Comparison of ENCODE assay signal across 8 cellular contexts in the genomic region with DNA sequence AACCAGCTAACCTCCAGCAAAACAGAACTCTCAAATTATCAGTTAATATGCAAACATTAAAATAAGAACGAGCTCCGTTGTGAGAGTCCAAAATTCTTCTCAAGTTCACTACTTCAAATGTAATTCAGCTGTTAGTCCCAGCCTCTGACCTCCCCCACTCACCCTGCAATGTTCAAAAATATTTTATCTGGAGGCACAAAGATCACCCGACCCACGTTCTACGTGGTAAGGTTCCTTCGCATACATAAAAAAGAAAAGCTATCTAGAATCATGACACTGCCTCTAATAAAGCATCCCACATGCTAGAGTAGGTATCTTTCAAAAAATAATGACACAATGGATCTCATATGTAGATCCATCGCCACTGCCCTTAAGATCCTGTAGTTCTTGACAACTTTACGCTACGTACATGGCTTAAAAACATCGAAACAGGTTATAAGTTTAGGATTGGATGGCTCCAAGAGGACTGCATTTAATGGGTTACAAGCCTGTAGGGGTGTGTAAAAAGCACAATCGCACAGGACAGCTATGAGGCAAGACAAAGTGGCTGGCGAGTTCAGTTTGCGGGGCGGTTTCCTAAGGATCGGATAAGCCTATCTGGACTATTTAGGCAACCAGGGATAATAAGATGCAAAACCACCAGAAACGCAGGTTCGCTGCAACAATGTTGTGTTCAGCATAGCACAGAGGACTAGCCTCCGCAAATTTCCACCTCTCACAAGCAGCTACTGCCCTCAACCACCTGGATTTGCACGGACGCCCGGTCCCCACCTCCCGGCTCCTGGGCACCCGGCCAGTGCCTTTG. TPM values are rescaled to one million over a fixed set of nuclear protein-coding genes. Genes with fewer than 3 reads are reported as not detected.
DNase-seq lines count a peak whose midpoint lies in the region; ATAC-seq, FAIRE-seq and TF ChIP-seq lines count a peak whose summit lies in the region.

No MANE protein-coding gene starts in this region.

- no peak for FAIRE-seq in bronchial epithelial cell (lab: Jason Lieb, UNC)

- H3K4me3 ChIP-seq in HFF-Myc (replicated peaks; ENCODE audit: low read depth, low read length): peak overlapping the region; percentile 80
- peak overlapping the region; percentile 95 for H3K4me3 ChIP-seq in NB4 (ENCODE audit: low read depth, low read length)
- peak overlapping the region; percentile 93 for H3K4me3 ChIP-seq in bronchial epithelial cell (ENCODE audit: low read depth, low read length)
- peak overlapping the region; percentile 77 to 99 (median 93) for H3K4me3 ChIP-seq in right lobe of liver
- H3K4me3 ChIP-seq in thymus (ENCODE audit: low read length): peak overlapping the region; percentile 99

- intact Hi-C loops in right lobe of liver (cut with DNase I): no loop called here

- H3K27me3 ChIP-seq in bronchial epithelial cell (ENCODE audit: control insufficient read depth, insufficient read depth, low read length): no peaks in the 10 kb centered on the region
- H3K27me3 ChIP-seq in right lobe of liver: no peaks in the 10 kb centered on the region
- H3K27me3 ChIP-seq in thymus (ENCODE audit: control insufficient read depth, insufficient read depth): peaks cover 2% of the 10 kb centered on the region

- peak; percentile 33 to 43 (median 37) for ATAC-seq in right lobe of liver

- TF ChIP-seq POLR2A in NB4 (IDR thresholded peaks at IDR 0.05; ENCODE audit: extremely low read depth, insufficient read length) (no peak), right lobe of liver (IDR thresholded peaks at IDR 0.05) (no peak)

- 0% methylated on average over 21 of the region's 23 CpGs for WGBS in right lobe of liver (ENCODE audit: insufficient coverage, low coverage, low lambda C conversion rate, missing lambda C conversion rate)
- under 1% methylated on average over 23 of the region's 23 CpGs for whole genome bisulfite sequencing in thymus

- H3K27ac ChIP-seq in right lobe of liver (peak overlapping the region; percentile 98 to 100 (median 99)), thymus (ENCODE audit: low read depth) (peak overlapping the region; percentile 99)

- no peaks in the 10 kb centered on the region for H3K9me3 ChIP-seq in right lobe of liver
- no peaks in the 10 kb centered on the region for H3K9me3 ChIP-seq in thymus (ENCODE audit: control insufficient read depth)

- TF ChIP-seq CTCF in HFF-Myc (IDR thresholded peaks at IDR 0.05; ENCODE audit: low read depth, low read length, missing control alignments): no peak
- no peak for TF ChIP-seq CTCF in NB4 (IDR thresholded peaks at IDR 0.05; ENCODE audit: low read depth, low read length)
- no peak for TF ChIP-seq CTCF in bronchial epithelial cell (IDR thresholded peaks at IDR 0.05; ENCODE audit: insufficient read depth, low read length, severe bottlenecking)
- TF ChIP-seq CTCF in right lobe of liver (IDR thresholded peaks at IDR 0.05): no peak

- H3K4me1 ChIP-seq in right lobe of liver (peaks cover 0 to 21% (median 9%) of the 10 kb centered on the region in 4 donors), thymus (ENCODE audit: control insufficient read depth, insufficient read depth, low read length) (peaks cover 15% of the 10 kb centered on the region)

- peaks cover 4% of the 10 kb centered on the region for H3K36me3 ChIP-seq in bronchial epithelial cell (ENCODE audit: control insufficient read depth, insufficient read depth, low read length)
- H3K36me3 ChIP-seq in right lobe of liver: peaks cover 0 to 23% (median 12%) of the 10 kb centered on the region in 4 donors
- H3K36me3 ChIP-seq in thymus (ENCODE audit: control insufficient read depth, insufficient read depth): peaks cover 4% of the 10 kb centered on the region

- DNase-seq in NCI-H2227 (lab: John Stamatoyannopoulos, UW; ENCODE audit: unreplicated experiment) (peak; percentile 38), NCI-H2227 treated with DMSO at 0.1 percent for 48 hours (lab: John Stamatoyannopoulos, UW) (no peak), HFF-Myc (ENCODE audit: extremely low read depth, low read depth) (no peak), NB4 (ENCODE audit: low read depth) (peak; percentile 57), bronchial epithelial cell (ENCODE audit: low read depth) (peak; percentile 41), right lobe of liver (no peak)
- no peak for DNase-seq in effector CD8-positive, alpha-beta T cell (lab: John Stamatoyannopoulos, UW)

RNA-seq across cellular contexts. Expression of gene CLK4, which starts 1.0 kb away (rescaled TPM):
- total RNA-seq in bronchial epithelial cell (17.4 and 25.5 TPM in 2 replicates), right lobe of liver (10 to 100 TPM; 10.8 to 19.1 (median 11.7) TPM)
- polyA plus RNA-seq in thymus: 103 TPM

RNA-seq across cellular contexts. Expression of gene COL23A1, which starts 35.7 kb away (rescaled TPM):
- total RNA-seq in bronchial epithelial cell (0.13 and 0.26 TPM in 2 replicates), right lobe of liver (1 to 10 TPM in 2 of 6 experiments, under 1 TPM in 4; 0.25 to 1.2 (median 0.50) TPM)
- 2.6 TPM for polyA plus RNA-seq in thymus

Comparison
In these comparisons a context has a peak if more than half of its experiments do, and no peak if none do; other contexts are left out.
1. DNase-seq: peak in NCI-H2227 (single experiment), NB4 (single experiment) and bronchial epithelial cell (single experiment); none in NCI-H2227 treated with DMSO at 0.1 percent for 48 hours (single experiment), HFF-Myc (single experiment), right lobe of liver (0 of 3) and effector CD8-positive, alpha-beta T cell (single experiment).
2. Peak in every context shown above with its lines, with median percentiles within 50 percentile points of each other: H3K4me3 ChIP-seq.